In genomic region chr18:55078289-55078916, GRCh38 we compare ENCODE assay signal across 17 cellular contexts.
DNase-seq lines count a peak whose midpoint lies in the region; ATAC-seq and TF ChIP-seq lines count a peak whose summit lies in the region.
"Had no signal": no experiment of that assay in that cellular context is flagged by ENCODE, and none has a peak within 500 bp of the region (broad histone marks: within the 10 kb centered on the region; RNA-seq: fewer than 3 reads in every experiment).

No MANE protein-coding gene starts in this region.

- H3K9me3 ChIP-seq in left ventricle myocardium inferior (replicated peaks) (peaks cover 8% of the 10 kb centered on the region), right cardiac atrium (ENCODE audit: control insufficient read depth, low read length) (no peaks in the 10 kb centered on the region)
- H3K9me3 ChIP-seq: BLaER1 treated with 17β-estradiol and CSF1 and Interleukin-3, amounts not matched to agents 10 nM and 100 nM had no signal

- H3K27me3 Mint-ChIP-seq in activated T-cell treated with anti-CD3 and anti-CD28 coated beads, Interleukin-2, amount 50 U/mL, for 24 hours: no peaks in the 10 kb centered on the region

- WGBS in right cardiac atrium: 46% methylated on average over 8 of the region's 8 CpGs

- DNase-seq in left ventricle myocardium inferior: no peak
- DNase-seq in right cardiac atrium: no peak
- DNase-seq in choroid plexus epithelial cell (ENCODE audit: low read depth): peak; percentile 22
- DNase-seq in left kidney (ENCODE audit: low read depth, low spot score): peak; percentile 54
- peak; percentile 18 for DNase-seq in renal cortical epithelial cell (ENCODE audit: low read depth)
- DNase-seq in SKM-1 (lab: John Stamatoyannopoulos, UW; ENCODE audit: unreplicated experiment): no peak
- no peak for DNase-seq in activated T-cell treated with anti-CD3 and anti-CD28 coated beads, Interleukin-2, amount 50 U/mL, for 24 hours
- DNase-seq in DMS 273 treated with DMSO at 0.1 percent for 48 hours (lab: John Stamatoyannopoulos, UW): no peak
- DNase-seq: CD8-positive, alpha-beta memory T cell; EL; H7; NCI-H1048; NCI-H1436 treated with DMSO at 0.1 percent for 48 hours; NCI-H2081; NCI-H524 had no signal

- no peak overlapping the region for H3K27ac Mint-ChIP-seq in activated T-cell treated with anti-CD3 and anti-CD28 coated beads, Interleukin-2, amount 50 U/mL, for 24 hours
- H3K27ac Mint-ChIP-seq: CD8-positive, alpha-beta memory T cell had no signal

- peak overlapping the region; percentile 15 for H3K27ac ChIP-seq in left ventricle myocardium inferior (replicated peaks)
- H3K27ac ChIP-seq in right cardiac atrium (ENCODE audit: low read length): no peak overlapping the region
- H3K27ac ChIP-seq: BLaER1 treated with 17β-estradiol and CSF1 and Interleukin-3, amounts not matched to agents 10 nM and 100 nM had no signal

- intact Hi-C loops in left ventricle myocardium inferior (cut with micrococcal nuclease): no loop called here
- intact Hi-C loops in right cardiac atrium (cut with DNase I): no loop called here

- H3K4me1 ChIP-seq in left ventricle myocardium inferior: peaks cover 14% of the 10 kb centered on the region
- no peaks in the 10 kb centered on the region for H3K4me1 ChIP-seq in right cardiac atrium (ENCODE audit: control insufficient read depth, insufficient read depth, low read length)

- H3K4me3 Mint-ChIP-seq in activated T-cell treated with anti-CD3 and anti-CD28 coated beads, Interleukin-2, amount 50 U/mL, for 24 hours: no peak overlapping the region
- H3K4me3 Mint-ChIP-seq: CD8-positive, alpha-beta memory T cell had no signal

- no peak for TF ChIP-seq CTCF in left ventricle myocardium inferior (IDR thresholded peaks at IDR 0.05; ENCODE audit: borderline replicate concordance)
- no peak for TF ChIP-seq CTCF in choroid plexus epithelial cell (conservative IDR thresholded peaks at IDR 0.05; ENCODE audit: low read depth, low read length)

- H3K27me3 ChIP-seq in left ventricle myocardium inferior (ENCODE audit: low read depth) (no peaks in the 10 kb centered on the region), right cardiac atrium (ENCODE audit: control insufficient read depth, insufficient read depth) (no peaks in the 10 kb centered on the region)
- H3K27me3 ChIP-seq: BLaER1 treated with 17β-estradiol and CSF1 and Interleukin-3, amounts not matched to agents 10 nM and 100 nM had no signal

- no peak for ATAC-seq in right cardiac atrium
- ATAC-seq: Panc1 had no signal

- no peaks in the 10 kb centered on the region for H3K36me3 ChIP-seq in left ventricle myocardium inferior
- H3K36me3 ChIP-seq: BLaER1 treated with 17β-estradiol and CSF1 and Interleukin-3, amounts not matched to agents 10 nM and 100 nM had no signal

- H3K4me3 ChIP-seq in left ventricle myocardium inferior (no peak overlapping the region), right cardiac atrium (ENCODE audit: low read length) (no peak overlapping the region), choroid plexus epithelial cell (ENCODE audit: low read depth, low read length) (no peak overlapping the region)
- H3K4me3 ChIP-seq: BLaER1 treated with 17β-estradiol and CSF1 and Interleukin-3, amounts not matched to agents 10 nM and 100 nM had no signal

- no peaks in the 10 kb centered on the region for H3K9me3 Mint-ChIP-seq in activated T-cell treated with anti-CD3 and anti-CD28 coated beads, Interleukin-2, amount 50 U/mL, for 24 hours

- H3K36me3 Mint-ChIP-seq in activated T-cell treated with anti-CD3 and anti-CD28 coated beads, Interleukin-2, amount 50 U/mL, for 24 hours (ENCODE audit: low read depth): no peaks in the 10 kb centered on the region
- H3K36me3 Mint-ChIP-seq: CD8-positive, alpha-beta memory T cell had no signal

- H3K4me1 Mint-ChIP-seq in activated T-cell treated with anti-CD3 and anti-CD28 coated beads, Interleukin-2, amount 50 U/mL, for 24 hours (ENCODE audit: low read depth): no peaks in the 10 kb centered on the region
- H3K4me1 Mint-ChIP-seq: CD8-positive, alpha-beta memory T cell had no signal

Comparison
In these comparisons a context has a peak if more than half of its experiments do, and no peak if none do; other contexts are left out.
1. DNase-seq: peak in choroid plexus epithelial cell (single experiment), left kidney (single experiment) and renal cortical epithelial cell (single experiment); none in left ventricle myocardium inferior (single experiment), right cardiac atrium (0 of 3), SKM-1 (single experiment), activated T-cell treated with anti-CD3 and anti-CD28 coated beads, Interleukin-2, amount 50 U/mL, for 24 hours (single experiment) and DMS 273 treated with DMSO at 0.1 percent for 48 hours (single experiment).